In genomic region chr4:180698550-180698949, GRCh38 we compare ENCODE assay signal across 33 cellular contexts.
"Had no signal": no experiment of that assay in that cellular context is flagged by ENCODE, and none has a peak within 500 bp of the region (broad histone marks: within the 10 kb centered on the region; RNA-seq: fewer than 3 reads in every experiment).

No MANE protein-coding gene starts in this region.

- H3K36me3 Mint-ChIP-seq: activated naive CD4-positive, alpha-beta T cell treated with anti-CD3 and anti-CD28 coated beads, Interleukin-2, amount 50 U/mL, for 24 hours; activated naive CD8-positive, alpha-beta T cell treated with anti-CD3 and anti-CD28 coated beads for 36 hours; brain; T-cell had no signal

- H3K9me3 ChIP-seq: adrenal gland, breast epithelium, colonic mucosa, esophagus squamous epithelium had no signal

- H3K27ac Mint-ChIP-seq: activated CD8-positive, alpha-beta T cell treated with anti-CD3 and anti-CD28 coated beads for 36 hours; activated naive CD4-positive, alpha-beta T cell treated with anti-CD3 and anti-CD28 coated beads for 36 hours; activated naive CD4-positive, alpha-beta T cell treated with anti-CD3 and anti-CD28 coated beads, Interleukin-2, amount 50 U/mL, for 24 hours; activated naive CD8-positive, alpha-beta T cell treated with anti-CD3 and anti-CD28 coated beads for 36 hours; activated naive CD8-positive, alpha-beta T cell treated with anti-CD3 and anti-CD28 coated beads, Interleukin-2, amount 50 U/mL, for 24 hours; activated T-helper 17 cell treated with anti-CD3 and anti-CD28 coated beads, Interleukin-2, amount 50 U/mL, for 72 hours; T-cell; T-helper 17 cell; T-helper 2 cell treated with Interferon-gamma antibody and Interleukin-4, amounts not matched to agents 5 μg/mL and 100 μg/mL, for 36 hours had no signal

- H3K4me1 ChIP-seq: adrenal gland, breast epithelium, colonic mucosa, esophagus squamous epithelium, gastroesophageal sphincter had no signal

- H3K4me3 Mint-ChIP-seq: activated CD8-positive, alpha-beta T cell treated with anti-CD3 and anti-CD28 coated beads for 36 hours; activated naive CD4-positive, alpha-beta T cell treated with anti-CD3 and anti-CD28 coated beads for 36 hours; activated naive CD4-positive, alpha-beta T cell treated with anti-CD3 and anti-CD28 coated beads, Interleukin-2, amount 50 U/mL, for 24 hours; activated naive CD8-positive, alpha-beta T cell treated with anti-CD3 and anti-CD28 coated beads for 36 hours; activated naive CD8-positive, alpha-beta T cell treated with anti-CD3 and anti-CD28 coated beads, Interleukin-2, amount 50 U/mL, for 24 hours; activated T-cell treated with anti-CD3 and anti-CD28 coated beads, Interleukin-2, amount 50 U/mL, for 4 hours; activated T-helper 17 cell treated with anti-CD3 and anti-CD28 coated beads, Interleukin-2, amount 50 U/mL, for 72 hours; brain; T-cell; T-helper 17 cell; T-helper 2 cell treated with Interferon-gamma antibody and Interleukin-4, amounts not matched to agents 5 μg/mL and 100 μg/mL, for 36 hours had no signal

- H3K36me3 ChIP-seq: adrenal gland, breast epithelium, cardiac muscle cell, colonic mucosa, esophagus squamous epithelium, gastroesophageal sphincter had no signal

- DNase-seq: activated CD4-positive, alpha-beta T cell treated with anti-CD3 and anti-CD28 coated beads for 1 hour; activated CD4-positive, alpha-beta T cell treated with anti-CD3 and anti-CD28 coated beads for 4 hours; activated CD4-positive, alpha-beta T cell treated with anti-CD3 and anti-CD28 coated beads, Interleukin-2, amount 50 U/mL, for 1 hour; activated CD4-positive, alpha-beta T cell treated with anti-CD3 and anti-CD28 coated beads, Interleukin-2, amount 50 U/mL, for 48 hours; activated CD8-positive, alpha-beta memory T cell treated with anti-CD3 and anti-CD28 coated beads for 24 hours; activated CD8-positive, alpha-beta T cell treated with anti-CD3 and anti-CD28 coated beads for 36 hours; activated effector memory CD4-positive, alpha-beta T cell treated with Interleukin-2 at 50 U/mL for 16 hours; activated naive CD4-positive, alpha-beta T cell treated with anti-CD3 and anti-CD28 coated beads for 36 hours; activated naive CD8-positive, alpha-beta T cell treated with anti-CD3 and anti-CD28 coated beads for 36 hours; activated naive CD8-positive, alpha-beta T cell treated with anti-CD3 and anti-CD28 coated beads, Interleukin-2, amount 50 U/mL, for 24 hours; activated T-cell treated with anti-CD3 and anti-CD28 coated beads, Interleukin-2, amount 50 U/mL, for 4 hours; adrenal gland; amygdala; aorta; central memory CD4-positive, alpha-beta T cell; cerebellar nuclear complex; colonic mucosa; effector CD8-positive, alpha-beta T cell; esophagus squamous epithelium; foreskin melanocyte; T-cell; T-helper 17 cell; T1000 had no signal

- H3K9me3 Mint-ChIP-seq: activated naive CD4-positive, alpha-beta T cell treated with anti-CD3 and anti-CD28 coated beads, Interleukin-2, amount 50 U/mL, for 24 hours had no signal

- H3K27me3 ChIP-seq: adrenal gland, breast epithelium, cardiac muscle cell, colonic mucosa, esophagus squamous epithelium, gastroesophageal sphincter had no signal

- H3K4me1 Mint-ChIP-seq: activated naive CD4-positive, alpha-beta T cell treated with anti-CD3 and anti-CD28 coated beads, Interleukin-2, amount 50 U/mL, for 24 hours; activated naive CD8-positive, alpha-beta T cell treated with anti-CD3 and anti-CD28 coated beads for 36 hours; activated naive CD8-positive, alpha-beta T cell treated with anti-CD3 and anti-CD28 coated beads, Interleukin-2, amount 50 U/mL, for 24 hours; activated T-helper 17 cell treated with anti-CD3 and anti-CD28 coated beads, Interleukin-2, amount 50 U/mL, for 72 hours; T-cell; T-helper 17 cell had no signal

- H3K27ac ChIP-seq: adrenal gland, breast epithelium, cardiac muscle cell, colonic mucosa, epithelial cell of prostate, esophagus squamous epithelium, gastroesophageal sphincter had no signal

- FAIRE-seq: endometrium, endothelial cell of umbilical vein had no signal

- H3K27me3 Mint-ChIP-seq: activated CD8-positive, alpha-beta T cell treated with anti-CD3 and anti-CD28 coated beads for 36 hours; activated naive CD4-positive, alpha-beta T cell treated with anti-CD3 and anti-CD28 coated beads, Interleukin-2, amount 50 U/mL, for 24 hours; activated naive CD8-positive, alpha-beta T cell treated with anti-CD3 and anti-CD28 coated beads for 36 hours; activated naive CD8-positive, alpha-beta T cell treated with anti-CD3 and anti-CD28 coated beads, Interleukin-2, amount 50 U/mL, for 24 hours; activated T-helper 17 cell treated with anti-CD3 and anti-CD28 coated beads, Interleukin-2, amount 50 U/mL, for 72 hours; T-cell; T-helper 17 cell had no signal

- H3K4me3 ChIP-seq: adrenal gland, breast epithelium, cardiac muscle cell, colonic mucosa, esophagus squamous epithelium, gastroesophageal sphincter had no signal
